ENCODE assay signal across 1 cellular context in genomic region chr7:6394114-6394513, GRCh38.
TF ChIP-seq lines count a peak whose summit lies in the region.

No MANE protein-coding gene starts in this region.

TF ChIP-seq in IMR-90, 13 proteins besides CTCF, POLR2A, EP300 and RAD21 (continued from another document):
- TF ChIP-seq MAFK (IDR thresholded peaks at IDR 0.05; ENCODE audit: low read depth, low read length) (no peak), CEBPB (IDR thresholded peaks at IDR 0.05; ENCODE audit: low read depth, low read length) (peak; percentile 63), SMC3 (IDR thresholded peaks at IDR 0.05; ENCODE audit: low read depth, low read length) (no peak), USF2 (IDR thresholded peaks at IDR 0.05; ENCODE audit: low read depth, low read length) (no peak)
